Comparison of ENCODE assay signal across 1 cellular context in the genomic region with DNA sequence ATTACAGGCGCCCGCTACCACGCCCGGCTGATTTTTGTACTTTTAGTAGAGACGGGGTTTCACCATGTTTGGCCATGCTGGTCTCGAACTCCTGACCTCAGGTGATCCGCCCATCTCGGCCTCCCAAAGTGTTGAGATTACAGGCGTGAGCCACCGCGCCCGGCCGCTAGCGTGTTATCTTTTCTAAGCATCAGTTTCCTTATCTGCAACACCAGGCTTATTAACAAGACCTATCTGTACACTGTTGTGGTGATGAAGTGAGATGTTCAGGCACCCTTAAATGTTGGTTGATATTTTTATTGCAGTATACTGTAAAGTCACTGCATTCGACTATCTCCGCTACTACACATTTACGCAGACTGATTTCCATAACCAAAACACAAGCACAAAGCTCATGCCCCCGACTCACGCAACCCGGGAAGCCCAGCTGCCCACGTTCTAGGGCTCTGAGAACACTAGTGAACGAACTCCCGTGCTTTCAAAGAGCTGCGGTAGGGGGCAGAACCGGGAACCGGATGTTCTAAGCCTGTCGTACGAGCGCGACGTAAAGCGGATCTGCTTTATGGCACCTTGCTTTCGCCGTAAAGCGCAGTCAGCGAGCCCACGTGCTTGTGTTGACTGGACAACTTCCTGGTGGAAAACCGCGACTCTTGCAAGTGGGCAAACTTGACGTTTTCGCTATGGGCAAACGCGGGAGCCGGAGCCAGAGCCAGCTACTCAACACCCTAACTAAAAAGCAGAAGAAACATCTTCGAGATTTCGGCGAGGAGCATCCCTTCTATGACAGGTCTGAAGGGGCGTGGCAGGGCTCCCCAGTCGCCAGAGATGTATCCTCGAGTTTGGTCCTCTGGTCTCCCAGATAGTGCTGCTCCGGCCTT.
TF ChIP-seq lines count a peak whose summit lies in the region.

TSS of gene UTP25 (plus strand) at position 589 of the 878 bp plus-strand sequence. CDS start at position 681, 92 bp downstream.

TF ChIP-seq in K562, 482 proteins besides CTCF, POLR2A, EP300 and RAD21 (continued from another document and continues in another):
- TF ChIP-seq ZNF740 (CRISPR knock-in tag; IDR thresholded peaks at IDR 0.05) (no peak), ZNF740 (tag; IDR thresholded peaks at IDR 0.05) (no peak), NFE2 (IDR thresholded peaks at IDR 0.05; ENCODE audit: low read depth) (no peak), TBL1XR1 (IDR thresholded peaks at IDR 0.05; ENCODE audit: low read length in 2 of 2) (no peak; a peak in 1 of 4 replicates), CC2D1A (IDR thresholded peaks at IDR 0.05) (peak; percentile 51; the same call in 1 of the 2 replicates), ZNF324 (CRISPR knock-in tag; IDR thresholded peaks at IDR 0.05) (no peak), ZBTB40 (IDR thresholded peaks at IDR 0.05) (peak; percentile 89), ZBTB40 (CRISPR knock-in tag; IDR thresholded peaks at IDR 0.05) (peak; percentile 38; the same call in 1 of the 2 replicates), ETS2 (tag; IDR thresholded peaks at IDR 0.05; ENCODE audit: borderline replicate concordance, poor library complexity, severe bottlenecking) (no peak), NONO (IDR thresholded peaks at IDR 0.05; ENCODE audit: low read depth in 2 of 2, low read length in 1 of 2) (no peak), MYNN (IDR thresholded peaks at IDR 0.05) (peak; percentile 77; the same call in 1 of the 2 replicates), MYNN (CRISPR knock-in tag; IDR thresholded peaks at IDR 0.05) (no peak), ZNF316 (IDR thresholded peaks at IDR 0.05) (0 out of 2 replicates have a peak, but pooled peaks have one; percentile 4), JUNB (CRISPR knock-in tag; conservative IDR thresholded peaks at IDR 0.05) (no peak), PBX2 (CRISPR knock-in tag; IDR thresholded peaks at IDR 0.05; ENCODE audit: low read depth) (no peak), PBX2 (tag; conservative IDR thresholded peaks at IDR 0.05; ENCODE audit: low read depth) (no peak), ZNF318 (IDR thresholded peaks at IDR 0.05; ENCODE audit: borderline replicate concordance in 1 of 2, low read depth in 1 of 2) (peak in 1 of 2 experiments; percentile 51; a peak in 1 of 4 replicates), IRF1 (CRISPR knock-in tag; IDR thresholded peaks at IDR 0.05; ENCODE audit: borderline replicate concordance) (no peak), BMI1 (IDR thresholded peaks at IDR 0.05; ENCODE audit: low read length) (no peak), ZNF707 (CRISPR knock-in tag; conservative IDR thresholded peaks at IDR 0.05) (no peak), ADNP (tag; IDR thresholded peaks at IDR 0.05) (peak; percentile 99), ZNF3 (CRISPR knock-in tag; IDR thresholded peaks at IDR 0.05) (no peak)
- TF ChIP-seq, protein P1, sequence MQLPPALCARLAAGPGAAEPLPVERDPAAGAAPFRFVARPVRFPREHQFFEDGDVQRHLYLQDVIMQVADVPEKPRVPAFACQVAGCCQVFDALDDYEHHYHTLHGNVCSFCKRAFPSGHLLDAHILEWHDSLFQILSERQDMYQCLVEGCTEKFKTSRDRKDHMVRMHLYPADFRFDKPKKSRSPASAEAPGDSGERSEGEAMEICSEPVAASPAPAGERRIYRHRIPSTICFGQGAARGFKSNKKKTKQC (CRISPR knock-in tag; IDR thresholded peaks at IDR 0.05): no peak
